Comparison of ENCODE assay signal across 8 cellular contexts in the genomic region with DNA sequence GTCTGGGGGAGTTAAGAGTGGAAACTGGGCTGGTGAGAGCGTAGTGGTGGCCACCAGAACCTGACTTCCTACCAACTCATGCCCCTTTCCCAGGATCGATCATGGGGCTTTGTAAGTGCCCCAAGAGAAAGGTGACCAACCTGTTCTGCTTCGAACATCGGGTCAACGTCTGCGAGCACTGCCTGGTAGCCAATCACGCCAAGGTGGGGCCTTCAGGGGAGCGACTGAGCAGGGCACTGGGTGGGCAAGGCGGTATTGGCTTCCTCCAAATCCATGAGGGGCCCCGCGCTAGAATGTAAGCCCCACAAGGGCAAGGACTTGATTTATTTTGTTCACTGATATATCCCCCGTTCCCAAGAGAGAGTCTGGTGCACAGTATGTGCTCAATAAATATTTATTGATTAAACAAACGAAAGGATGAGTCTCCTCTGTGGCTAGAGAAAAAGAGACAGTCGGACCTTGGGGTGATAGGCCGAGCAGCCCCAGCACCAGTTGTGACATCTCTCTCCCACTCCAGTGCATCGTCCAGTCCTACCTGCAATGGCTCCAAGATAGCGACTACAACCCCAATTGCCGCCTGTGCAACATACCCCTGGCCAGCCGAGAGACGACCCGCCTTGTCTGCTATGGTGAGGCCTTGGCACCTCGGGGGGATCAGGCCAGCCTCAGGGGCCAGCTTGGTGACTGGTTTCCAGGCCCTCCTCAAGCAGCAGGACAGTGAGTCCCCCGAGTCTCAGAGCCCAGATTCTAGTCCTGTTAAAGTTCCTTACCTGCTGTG. TPM values are rescaled to one million over a fixed set of nuclear protein-coding genes. Genes with fewer than 3 reads are reported as not detected.
DNase-seq lines count a peak whose midpoint lies in the region; ATAC-seq and TF ChIP-seq lines count a peak whose summit lies in the region.

No MANE protein-coding gene starts in this region.

- DNase-seq in T-helper 17 cell (no peak), hepatocyte (ENCODE audit: low spot score) (no peak), 8988T (no peak), GM10266 (ENCODE audit: extremely low spot score) (no peak)
- DNase-seq in stimulated activated naive B cell treated with anti-CD40 and anti-IgM and Interleukin-4, amounts not matched to agents 10 μg/mL and 1 μg/mL and 100 μg/mL, for 72 hours, result no peak

- peak overlapping the region; percentile 98 for H3K4me3 Mint-ChIP-seq in T-helper 17 cell
- peak overlapping the region; percentile 99 to 100 for H3K4me3 Mint-ChIP-seq in stimulated activated naive B cell treated with anti-CD40 and anti-IgM and Interleukin-4, amounts not matched to agents 10 μg/mL and 1 μg/mL and 100 μg/mL, for 72 hours

- peaks cover 9% of the 10 kb centered on the region for H3K4me1 ChIP-seq in hepatocyte (ENCODE audit: insufficient read depth)

- TF ChIP-seq CTCF in hepatocyte (IDR thresholded peaks at IDR 0.05; ENCODE audit: poor library complexity) (no peak), GM10266 (IDR thresholded peaks at IDR 0.05; ENCODE audit: control insufficient read depth, insufficient read depth, low read depth, missing control alignments) (no peak)

- peak overlapping the region; percentile 97 for H3K27ac ChIP-seq in hepatocyte

- H3K27ac Mint-ChIP-seq in T-helper 17 cell, result peak overlapping the region; percentile 96
- peak overlapping the region; percentile 98 for H3K27ac Mint-ChIP-seq in stimulated activated naive B cell treated with anti-CD40 and anti-IgM and Interleukin-4, amounts not matched to agents 10 μg/mL and 1 μg/mL and 100 μg/mL, for 72 hours

- no peaks in the 10 kb centered on the region for H3K9me2 ChIP-seq in hepatocyte (replicated peaks; ENCODE audit: insufficient read depth)

- peaks cover 22% of the 10 kb centered on the region for H3K4me1 Mint-ChIP-seq in T-helper 17 cell
- peaks cover 29 to 46% of the 10 kb centered on the region in 2 donors for H3K4me1 Mint-ChIP-seq in stimulated activated naive B cell treated with anti-CD40 and anti-IgM and Interleukin-4, amounts not matched to agents 10 μg/mL and 1 μg/mL and 100 μg/mL, for 72 hours

- no peaks in the 10 kb centered on the region for H3K27me3 ChIP-seq in hepatocyte

- H3K4me2 ChIP-seq in hepatocyte, result peak overlapping the region; percentile 95

- no peaks in the 10 kb centered on the region for H4K20me1 ChIP-seq in hepatocyte (ENCODE audit: insufficient read depth, poor library complexity, severe bottlenecking)

- H2AFZ ChIP-seq in hepatocyte, result peak overlapping the region; percentile 37

- H3K27me3 Mint-ChIP-seq in T-helper 17 cell, result no peaks in the 10 kb centered on the region
- no peaks in the 10 kb centered on the region for H3K27me3 Mint-ChIP-seq in stimulated activated naive B cell treated with anti-CD40 and anti-IgM and Interleukin-4, amounts not matched to agents 10 μg/mL and 1 μg/mL and 100 μg/mL, for 72 hours

- ATAC-seq in GM21737 (IDR thresholded peaks at IDR 0.05; ENCODE audit: unreplicated experiment) (peak; percentile 11), T-helper 17 cell (no peak), HG03457 (IDR thresholded peaks at IDR 0.05; ENCODE audit: unreplicated experiment) (no peak), HG03097 (IDR thresholded peaks at IDR 0.05; ENCODE audit: low FRiP score, unreplicated experiment) (no peak)
- ATAC-seq in stimulated activated naive B cell treated with anti-CD40 and anti-IgM and Interleukin-4, amounts not matched to agents 10 μg/mL and 1 μg/mL and 100 μg/mL, for 72 hours (replicated peaks), result peak in 1 of 2 donors; percentile 15

- H3K4me3 ChIP-seq in hepatocyte, result peak overlapping the region; percentile 46

- no peaks in the 10 kb centered on the region for H3K36me3 ChIP-seq in hepatocyte (replicated peaks; ENCODE audit: insufficient read depth, low read depth)

- no peaks in the 10 kb centered on the region for H3K9me3 Mint-ChIP-seq in stimulated activated naive B cell treated with anti-CD40 and anti-IgM and Interleukin-4, amounts not matched to agents 10 μg/mL and 1 μg/mL and 100 μg/mL, for 72 hours

- H3K79me2 ChIP-seq in hepatocyte, result peaks cover 32% of the 10 kb centered on the region

- WGBS in hepatocyte (ENCODE audit: low lambda C conversion rate, missing lambda C conversion rate), result 52% methylated on average over 23 of the region's 23 CpGs

- peaks cover 10% of the 10 kb centered on the region for H3K36me3 Mint-ChIP-seq in T-helper 17 cell (ENCODE audit: low read depth)
- peaks cover 37 to 52% of the 10 kb centered on the region in 2 donors for H3K36me3 Mint-ChIP-seq in stimulated activated naive B cell treated with anti-CD40 and anti-IgM and Interleukin-4, amounts not matched to agents 10 μg/mL and 1 μg/mL and 100 μg/mL, for 72 hours

- H3K9me3 ChIP-seq in T-helper 17 cell (ENCODE audit: control insufficient read depth, low read length, poor library complexity, severe bottlenecking) (no peaks in the 10 kb centered on the region), hepatocyte (ENCODE audit: low read depth) (no peaks in the 10 kb centered on the region)

RNA-seq across cellular contexts. Expression of gene ZFPL1, which starts 0.8 kb away (rescaled TPM):
- total RNA-seq in T-helper 17 cell (10 to 100 TPM; 40.7 to 50.2 TPM), hepatocyte (41.0 and 53.1 TPM in 2 replicates)
- polyA plus RNA-seq in hepatocyte, result 52.7 and 58.1 TPM in 2 replicates

RNA-seq across cellular contexts. Expression of gene CDCA5, which starts 0.9 kb away (rescaled TPM):
- total RNA-seq in T-helper 17 cell, result under 1 TPM; 0.37 to 0.90 TPM
- 6.4 and 7.9 TPM in 2 replicates for total RNA-seq in hepatocyte
- polyA plus RNA-seq in hepatocyte, result 6.4 and 11.8 TPM in 2 replicates

RNA-seq across cellular contexts. Expression of gene VPS51, which starts 11.2 kb away (rescaled TPM):
- total RNA-seq in T-helper 17 cell (100 to 1,000 TPM; 181 to 217 TPM), hepatocyte (201 and 242 TPM in 2 replicates)
- polyA plus RNA-seq in hepatocyte, result 63.5 and 80.0 TPM in 2 replicates

RNA-seq across cellular contexts. Expression of gene NAALADL1, which starts 26.4 kb away (rescaled TPM):
- total RNA-seq in T-helper 17 cell, result 10 to 100 TPM; 12.5 to 16.0 TPM
- total RNA-seq in hepatocyte, result 0.13 and 0.76 TPM in 2 replicates
- not detected in 2 replicates for polyA plus RNA-seq in hepatocyte

RNA-seq across cellular contexts. Expression of gene TM7SF2, which starts 26.9 kb away (rescaled TPM):
- total RNA-seq in T-helper 17 cell, result 10 to 100 TPM; 15.2 to 18.5 TPM
- 124 and 133 TPM in 2 replicates for total RNA-seq in hepatocyte
- polyA plus RNA-seq in hepatocyte, result 194 and 209 TPM in 2 replicates
